In genomic region chr12:111366583-111366982, GRCh38 we compare ENCODE assay signal across 2 cellular contexts.
TF ChIP-seq lines count a peak whose summit lies in the region.

No MANE protein-coding gene starts in this region.

TF ChIP-seq in HEK293, 187 proteins besides CTCF, POLR2A, EP300 and RAD21:
- no peak for TF ChIP-seq ZNF341 (tag by site-specific recombination; IDR thresholded peaks at IDR 0.05; ENCODE audit: low read depth)
- peak; percentile 91 for TF ChIP-seq ZNF16 (tag by site-specific recombination; IDR thresholded peaks at IDR 0.05; ENCODE audit: low read depth)
- peak; percentile 56; the same call in 1 of the 2 replicates for TF ChIP-seq ZNF121 (tag by site-specific recombination; IDR thresholded peaks at IDR 0.05)

TF ChIP-seq in H1, 55 proteins besides CTCF, POLR2A, EP300 and RAD21:
- TF ChIP-seq TAF1 (IDR thresholded peaks at IDR 0.05; ENCODE audit: low read depth, low read length) (no peak), HDAC6 (IDR thresholded peaks at IDR 0.05; ENCODE audit: low read depth, low read length) (no peak), FOSL1 (IDR thresholded peaks at IDR 0.05; ENCODE audit: insufficient read depth, low read depth, low read length) (no peak), KDM1A (IDR thresholded peaks at IDR 0.05; ENCODE audit: borderline replicate concordance, low read length) (peak; percentile 43; the same call in 1 of the 2 replicates)
